8 cellular contexts compared by ENCODE assay signal in the genomic region with DNA sequence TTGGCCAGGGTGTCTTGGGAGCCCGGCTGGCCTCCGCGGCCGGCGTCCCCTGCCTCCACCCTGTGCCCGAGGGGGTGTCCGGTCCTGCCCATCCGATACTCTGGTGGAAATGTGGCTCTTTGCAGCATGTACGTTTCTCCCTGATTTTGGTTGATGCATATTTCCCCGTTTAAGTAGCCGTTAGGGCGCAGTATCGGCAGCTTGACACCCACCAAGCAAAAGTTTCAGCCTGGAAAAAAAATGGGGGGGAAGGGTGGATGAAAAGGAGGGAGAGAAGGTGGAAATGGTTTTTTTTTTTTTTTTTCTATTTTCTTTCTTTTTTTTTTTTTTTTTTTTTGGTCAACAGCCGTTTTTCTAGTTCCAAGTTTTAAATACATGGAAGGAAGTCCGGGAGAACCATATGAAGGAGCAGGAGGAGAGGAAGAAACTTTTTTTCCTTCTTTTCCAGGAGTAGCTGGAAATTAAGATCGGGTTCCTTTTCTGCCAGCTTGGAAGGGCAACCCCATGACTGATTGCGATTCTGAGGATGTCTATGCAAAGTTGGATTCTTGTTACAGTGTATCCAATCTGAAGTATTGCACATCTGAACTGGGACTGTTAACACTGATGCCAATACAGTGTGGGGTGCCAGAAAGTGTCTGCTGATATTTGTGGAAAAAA. TPM values are rescaled to one million over a fixed set of nuclear protein-coding genes. Genes with fewer than 3 reads are reported as not detected.
DNase-seq lines count a peak whose midpoint lies in the region; ATAC-seq and TF ChIP-seq lines count a peak whose summit lies in the region.

No MANE protein-coding gene starts in this region.

- DNase-seq in right atrium auricular region (ENCODE audit: low spot score) (no peak), Right ventricle myocardium superior (no peak), fibroblast of the aortic adventitia (ENCODE audit: low read depth) (peak; percentile 51), prostate gland (ENCODE audit: low spot score) (no peak), NCI-H2029 treated with DMSO at 0.1 percent for 48 hours (lab: John Stamatoyannopoulos, UW) (no peak)
- DNase-seq in stimulated activated CD4-positive, alpha-beta T cell treated with anti-CD3 and anti-CD28 coated beads, Interleukin-4, amount 100 ng/mL, for 1 hour = no peak

- TF ChIP-seq CTCF in right atrium auricular region (IDR thresholded peaks at IDR 0.05) = no peak
- TF ChIP-seq CTCF in VCaP (conservative IDR thresholded peaks at IDR 0.05) = no peak
- TF ChIP-seq CTCF in fibroblast of the aortic adventitia (IDR thresholded peaks at IDR 0.05; ENCODE audit: insufficient read depth, low read length) = no peak
- no peak for TF ChIP-seq CTCF in prostate gland (IDR thresholded peaks at IDR 0.05)

- WGBS in prostate gland = 2% methylated on average over 17 of the region's 17 CpGs

- ATAC-seq in Right ventricle myocardium superior (ENCODE audit: poor library complexity) (no peak), HG03354 (IDR thresholded peaks at IDR 0.05; ENCODE audit: poor library complexity, severe bottlenecking, unreplicated experiment) (no peak)

- H3K36me3 ChIP-seq in right atrium auricular region (no peaks in the 10 kb centered on the region), prostate gland (no peaks in the 10 kb centered on the region)

- peak overlapping the region; percentile 64 to 65 for H3K4me3 ChIP-seq in right atrium auricular region
- H3K4me3 ChIP-seq in fibroblast of the aortic adventitia (ENCODE audit: low read depth, low read length) = peak overlapping the region; percentile 94
- H3K4me3 ChIP-seq in prostate gland = peak overlapping the region; percentile 83 to 87

- no peak for TF ChIP-seq POLR2A in prostate gland (IDR thresholded peaks at IDR 0.05)

- no peaks in the 10 kb centered on the region for H3K27me3 ChIP-seq in right atrium auricular region
- H3K27me3 ChIP-seq in prostate gland (replicated peaks; ENCODE audit: insufficient read depth) = no peaks in the 10 kb centered on the region

- H3K4me1 ChIP-seq in right atrium auricular region (peaks cover 0 to 23% of the 10 kb centered on the region in 2 donors), prostate gland (replicated peaks) (no peaks in the 10 kb centered on the region)

- H3K27ac ChIP-seq in right atrium auricular region = peak overlapping the region; percentile 82 to 88
- peak overlapping the region; percentile 76 for H3K27ac ChIP-seq in VCaP
- H3K27ac ChIP-seq in prostate gland = peak overlapping the region; percentile 84 to 86

- no peaks in the 10 kb centered on the region for H3K9me3 ChIP-seq in right atrium auricular region
- no peaks in the 10 kb centered on the region for H3K9me3 ChIP-seq in prostate gland

- intact Hi-C loops in Right ventricle myocardium superior (cut with DNase I) (loop anchor here (5.0 kb wide), 1 partner anchor 121 kb away; no protein-coding TSS in a partner anchor), prostate gland (cut with DNase I) (loop anchor here (10.0 kb wide), 2 partner anchors 109 to 431 kb away; no protein-coding TSS in a partner anchor)

RNA-seq across cellular contexts. Expression of gene RAP2B, which starts 1.5 kb away (rescaled TPM):
- total RNA-seq in right atrium auricular region (1 to 10 TPM; 3.3 to 4.9 TPM), Right ventricle myocardium superior (2.8 TPM), fibroblast of the aortic adventitia (ENCODE audit: low replicate concordance) (24.8 and 49.5 TPM in 2 replicates), prostate gland (10 to 100 TPM in 1 of 2 donors, 1 to 10 TPM in 1; 8.3 to 13.8 TPM)
